ENCODE assay signal across 1 cellular context in the genomic region with DNA sequence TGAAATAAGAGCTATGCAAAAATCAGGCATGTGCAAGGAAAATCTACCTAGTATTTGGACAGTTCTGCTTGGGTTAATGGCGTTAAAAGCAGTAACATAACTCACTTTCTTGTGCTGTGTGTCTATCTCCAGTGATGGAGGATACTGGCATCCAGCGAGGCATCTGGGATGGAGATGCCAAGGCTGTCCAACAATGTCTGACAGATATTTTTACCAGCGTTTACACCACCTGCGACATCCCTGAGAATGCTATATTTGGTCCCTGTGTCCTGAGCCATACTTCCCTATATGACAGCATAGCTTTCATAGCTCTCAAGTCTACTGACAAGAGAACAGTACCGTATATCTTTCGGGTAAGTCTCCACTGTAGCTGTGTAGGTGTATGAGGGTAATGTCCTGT.
TF ChIP-seq lines count a peak whose summit lies in the region.

No MANE protein-coding gene starts in this region.

TF ChIP-seq in GM23338, 12 proteins besides CTCF, POLR2A, EP300 and RAD21 (continued from another document):
- TF ChIP-seq, protein P1, sequence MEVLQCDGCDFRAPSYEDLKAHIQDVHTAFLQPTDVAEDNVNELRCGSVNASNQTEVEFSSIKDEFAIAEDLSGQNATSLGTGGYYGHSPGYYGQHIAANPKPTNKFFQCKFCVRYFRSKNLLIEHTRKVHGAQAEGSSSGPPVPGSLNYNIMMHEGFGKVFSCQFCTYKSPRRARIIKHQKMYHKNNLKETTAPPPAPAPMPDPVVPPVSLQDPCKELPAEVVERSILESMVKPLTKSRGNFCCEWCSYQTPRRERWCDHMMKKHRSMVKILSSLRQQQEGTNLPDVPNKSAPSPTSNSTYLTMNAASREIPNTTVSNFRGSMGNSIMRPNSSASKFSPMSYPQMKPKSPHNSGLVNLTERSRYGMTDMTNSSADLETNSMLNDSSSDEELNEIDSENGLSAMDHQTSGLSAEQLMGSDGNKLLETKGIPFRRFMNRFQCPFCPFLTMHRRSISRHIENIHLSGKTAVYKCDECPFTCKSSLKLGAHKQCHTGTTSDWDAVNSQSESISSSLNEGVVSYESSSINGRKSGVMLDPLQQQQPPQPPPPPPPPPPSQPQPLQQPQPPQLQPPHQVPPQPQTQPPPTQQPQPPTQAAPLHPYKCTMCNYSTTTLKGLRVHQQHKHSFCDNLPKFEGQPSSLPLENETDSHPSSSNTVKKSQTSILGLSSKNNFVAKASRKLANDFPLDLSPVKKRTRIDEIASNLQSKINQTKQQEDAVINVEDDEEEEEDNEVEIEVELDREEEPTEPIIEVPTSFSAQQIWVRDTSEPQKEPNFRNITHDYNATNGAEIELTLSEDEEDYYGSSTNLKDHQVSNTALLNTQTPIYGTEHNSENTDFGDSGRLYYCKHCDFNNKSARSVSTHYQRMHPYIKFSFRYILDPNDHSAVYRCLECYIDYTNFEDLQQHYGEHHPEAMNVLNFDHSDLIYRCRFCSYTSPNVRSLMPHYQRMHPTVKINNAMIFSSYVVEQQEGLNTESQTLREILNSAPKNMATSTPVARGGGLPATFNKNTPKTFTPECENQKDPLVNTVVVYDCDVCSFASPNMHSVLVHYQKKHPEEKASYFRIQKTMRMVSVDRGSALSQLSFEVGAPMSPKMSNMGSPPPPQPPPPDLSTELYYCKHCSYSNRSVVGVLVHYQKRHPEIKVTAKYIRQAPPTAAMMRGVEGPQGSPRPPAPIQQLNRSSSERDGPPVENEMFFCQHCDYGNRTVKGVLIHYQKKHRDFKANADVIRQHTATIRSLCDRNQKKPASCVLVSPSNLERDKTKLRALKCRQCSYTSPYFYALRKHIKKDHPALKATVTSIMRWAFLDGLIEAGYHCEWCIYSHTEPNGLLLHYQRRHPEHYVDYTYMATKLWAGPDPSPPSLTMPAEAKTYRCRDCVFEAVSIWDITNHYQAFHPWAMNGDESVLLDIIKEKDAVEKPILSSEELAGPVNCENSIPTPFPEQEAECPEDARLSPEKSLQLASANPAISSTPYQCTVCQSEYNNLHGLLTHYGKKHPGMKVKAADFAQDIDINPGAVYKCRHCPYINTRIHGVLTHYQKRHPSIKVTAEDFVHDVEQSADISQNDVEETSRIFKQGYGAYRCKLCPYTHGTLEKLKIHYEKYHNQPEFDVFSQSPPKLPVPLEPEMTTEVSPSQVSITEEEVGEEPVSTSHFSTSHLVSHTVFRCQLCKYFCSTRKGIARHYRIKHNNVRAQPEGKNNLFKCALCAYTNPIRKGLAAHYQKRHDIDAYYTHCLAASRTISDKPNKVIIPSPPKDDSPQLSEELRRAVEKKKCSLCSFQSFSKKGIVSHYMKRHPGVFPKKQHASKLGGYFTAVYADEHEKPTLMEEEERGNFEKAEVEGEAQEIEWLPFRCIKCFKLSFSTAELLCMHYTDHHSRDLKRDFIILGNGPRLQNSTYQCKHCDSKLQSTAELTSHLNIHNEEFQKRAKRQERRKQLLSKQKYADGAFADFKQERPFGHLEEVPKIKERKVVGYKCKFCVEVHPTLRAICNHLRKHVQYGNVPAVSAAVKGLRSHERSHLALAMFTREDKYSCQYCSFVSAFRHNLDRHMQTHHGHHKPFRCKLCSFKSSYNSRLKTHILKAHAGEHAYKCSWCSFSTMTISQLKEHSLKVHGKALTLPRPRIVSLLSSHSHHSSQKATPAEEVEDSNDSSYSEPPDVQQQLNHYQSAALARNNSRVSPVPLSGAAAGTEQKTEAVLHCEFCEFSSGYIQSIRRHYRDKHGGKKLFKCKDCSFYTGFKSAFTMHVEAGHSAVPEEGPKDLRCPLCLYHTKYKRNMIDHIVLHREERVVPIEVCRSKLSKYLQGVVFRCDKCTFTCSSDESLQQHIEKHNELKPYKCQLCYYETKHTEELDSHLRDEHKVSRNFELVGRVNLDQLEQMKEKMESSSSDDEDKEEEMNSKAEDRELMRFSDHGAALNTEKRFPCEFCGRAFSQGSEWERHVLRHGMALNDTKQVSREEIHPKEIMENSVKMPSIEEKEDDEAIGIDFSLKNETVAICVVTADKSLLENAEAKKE (CRISPR knock-in tag; IDR thresholded peaks at IDR 0.05): no peak
- TF ChIP-seq ZNF114 (CRISPR knock-in tag; IDR thresholded peaks at IDR 0.05) (no peak), CREB1 (CRISPR knock-in tag; IDR thresholded peaks at IDR 0.05; ENCODE audit: low read depth) (no peak), EZH2phosphoT487 (IDR thresholded peaks at IDR 0.05; ENCODE audit: unreplicated experiment) (peak; percentile 52), JUNB (IDR thresholded peaks at IDR 0.05; ENCODE audit: unreplicated experiment) (no peak)
- TF ChIP-seq, protein P2, sequence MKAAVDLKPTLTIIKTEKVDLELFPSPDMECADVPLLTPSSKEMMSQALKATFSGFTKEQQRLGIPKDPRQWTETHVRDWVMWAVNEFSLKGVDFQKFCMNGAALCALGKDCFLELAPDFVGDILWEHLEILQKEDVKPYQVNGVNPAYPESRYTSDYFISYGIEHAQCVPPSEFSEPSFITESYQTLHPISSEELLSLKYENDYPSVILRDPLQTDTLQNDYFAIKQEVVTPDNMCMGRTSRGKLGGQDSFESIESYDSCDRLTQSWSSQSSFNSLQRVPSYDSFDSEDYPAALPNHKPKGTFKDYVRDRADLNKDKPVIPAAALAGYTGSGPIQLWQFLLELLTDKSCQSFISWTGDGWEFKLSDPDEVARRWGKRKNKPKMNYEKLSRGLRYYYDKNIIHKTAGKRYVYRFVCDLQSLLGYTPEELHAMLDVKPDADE (IDR thresholded peaks at IDR 0.05): no peak
